ENCODE assay signal across 8 cellular contexts in genomic region chr1:145720878-145721671, GRCh38. TPM values are rescaled to one million over a fixed set of nuclear protein-coding genes. Genes with fewer than 3 reads are reported as not detected.
DNase-seq lines count a peak whose midpoint lies in the region; ATAC-seq, FAIRE-seq and TF ChIP-seq lines count a peak whose summit lies in the region.

No MANE protein-coding gene starts in this region.

- peak; percentile 81 to 97 (median 92) for TF ChIP-seq CTCF in gastroesophageal sphincter (IDR thresholded peaks at IDR 0.05)

- TF ChIP-seq EP300 in gastroesophageal sphincter (IDR thresholded peaks at IDR 0.05), result no peak

- ATAC-seq in gastroesophageal sphincter, result peak; percentile 92

- 0 to 11% methylated on average over 1 to 14 of the region's 47 CpGs for WGBS in gastroesophageal sphincter (ENCODE audit: low coverage in 1 of 2), 2 donors

- DNase-seq in A172 (ENCODE audit: low spot score) (peak; percentile 66), GM12892 (ENCODE audit: insufficient read length) (peak; percentile 61), HT-29 (ENCODE audit: low spot score) (peak; percentile 71), SHP77 (lab: John Stamatoyannopoulos, UW) (peak; percentile 65 to 73), activated gamma-delta T cell (lab: John Stamatoyannopoulos, UW) (peak; percentile 55), nucleus accumbens (lab: John Stamatoyannopoulos, UW) (peak in 50 of 56 donors; percentile 3 to 80 (median 36)), substantia nigra (lab: John Stamatoyannopoulos, UW) (peak in 47 of 49 donors; percentile 2 to 89 (median 48))

- no peaks in the 10 kb centered on the region for H3K36me3 ChIP-seq in gastroesophageal sphincter

- TF ChIP-seq POLR2A in GM12892 (IDR thresholded peaks at IDR 0.05; ENCODE audit: low read depth, low read length), result no peak
- no peak for TF ChIP-seq POLR2A in gastroesophageal sphincter (IDR thresholded peaks at IDR 0.05)

- peak overlapping the region; percentile 24 to 43 for H3K4me3 ChIP-seq in gastroesophageal sphincter

- H3K4me1 ChIP-seq in gastroesophageal sphincter, result peaks cover 0 to 17% (median 10%) of the 10 kb centered on the region in 3 donors

- H3K27ac ChIP-seq in gastroesophageal sphincter (peak overlapping the region in 2 of 4 donors; percentile 33 to 48), substantia nigra (ENCODE audit: low read depth, low read length, poor library complexity, severe bottlenecking) (no peak overlapping the region)

- peak; percentile 80 for FAIRE-seq in GM12892 (lab: Jason Lieb, UNC)

- no peaks in the 10 kb centered on the region for H3K27me3 ChIP-seq in gastroesophageal sphincter

- no peaks in the 10 kb centered on the region for H3K9me3 ChIP-seq in gastroesophageal sphincter

RNA-seq across cellular contexts. Expression of gene CD160, which starts 1.8 kb away (rescaled TPM):
- not detected in 2 replicates for total RNA-seq in A172 (2014; rRNA removed; shearing (Covaris generic))
- 0.78 TPM for polyA plus RNA-seq in GM12892 (2012; ENCODE audit: missing spikeins)
- not detected in 2 replicates for total RNA-seq in HT-29 (2014; rRNA removed; shearing (Covaris generic))
- 1 to 10 TPM in 1 of 4 donors, under 1 TPM in 1, not detected in 2; 0.23 to 1.0 TPM for total RNA-seq in gastroesophageal sphincter

RNA-seq across cellular contexts. Expression of gene PDZK1, which starts 13.9 kb away (rescaled TPM):
- total RNA-seq in A172 (2014; rRNA removed; shearing (Covaris generic)), result 2.0 and 2.2 TPM in 2 replicates
- polyA plus RNA-seq in GM12892 (2012; ENCODE audit: missing spikeins), result 0.83 TPM
- total RNA-seq in HT-29 (2014; rRNA removed; shearing (Covaris generic)), result 7.9 and 8.2 TPM in 2 replicates
- total RNA-seq in gastroesophageal sphincter, result under 1 TPM in 2 of 4 donors, not detected in 2; 0.46 to 0.87 TPM
